Comparison of ENCODE assay signal across 13 cellular contexts in genomic region chr17:50097455-50097854, GRCh38. TPM values are rescaled to one million over a fixed set of nuclear protein-coding genes. Genes with fewer than 3 reads are reported as not detected.
DNase-seq lines count a peak whose midpoint lies in the region; ATAC-seq and TF ChIP-seq lines count a peak whose summit lies in the region.
"Had no signal": no experiment of that assay in that cellular context is flagged by ENCODE, and none has a peak within 500 bp of the region (broad histone marks: within the 10 kb centered on the region; RNA-seq: fewer than 3 reads in every experiment).

No MANE protein-coding gene starts in this region.

- CTCF ChIA-PET in CD8-positive, alpha-beta memory T cell (lab: Charles Lee), result interaction anchor here (1.1 to 2.3 kb wide), 4 partner anchors 10 to 20 kb away, joined by 3 to 10 read pairs (median 6); no protein-coding TSS in a partner anchor

- no peak for DNase-seq in CD8-positive, alpha-beta memory T cell
- no peak for DNase-seq in neural crest cell (ENCODE audit: low read depth, low spot score)
- DNase-seq in activated naive CD4-positive, alpha-beta T cell treated with anti-CD3 and anti-CD28 coated beads, Interleukin-2, amount 50 U/mL, for 72 hours (ENCODE audit: low spot score in 2 of 2), result no peak
- DNase-seq in CD1c-positive myeloid dendritic cell (ENCODE audit: extremely low spot score), result no peak
- DNase-seq: activated CD4-positive, alpha-beta T cell treated with anti-CD3 and anti-CD28 coated beads for 1 hour; activated CD8-positive, alpha-beta memory T cell treated with anti-CD3 and anti-CD28 coated beads, Interleukin-2, amount 50 U/mL, for 48 hours; activated naive CD4-positive, alpha-beta T cell treated with anti-CD3 and anti-CD28 coated beads for 36 hours; effector CD4-positive, alpha-beta T cell; NCI-H1436; SIG-M5 had no signal

- no peaks in the 10 kb centered on the region for H3K9me3 Mint-ChIP-seq in CD8-positive, alpha-beta memory T cell
- H3K9me3 Mint-ChIP-seq in dendritic cell treated with granulocyte-macrophage colony-stimulating factor and Interleukin-4, amounts not matched to agents 40 ng/mL and 50 ng/mL, for 4 days, result no peaks in the 10 kb centered on the region
- no peaks in the 10 kb centered on the region for H3K9me3 Mint-ChIP-seq in neural crest cell
- H3K9me3 Mint-ChIP-seq in activated naive CD4-positive, alpha-beta T cell treated with anti-CD3 and anti-CD28 coated beads, Interleukin-2, amount 50 U/mL, for 72 hours, result no peaks in the 10 kb centered on the region
- H3K9me3 Mint-ChIP-seq: activated naive CD4-positive, alpha-beta T cell treated with anti-CD3 and anti-CD28 coated beads for 36 hours had no signal

- no peak overlapping the region for H3K4me3 ChIP-seq in CD8-positive, alpha-beta memory T cell (ENCODE audit: low read length)

- no peaks in the 10 kb centered on the region for H3K27me3 ChIP-seq in CD8-positive, alpha-beta memory T cell (ENCODE audit: insufficient read depth, low read length, poor library complexity, severe bottlenecking)

- H3K36me3 Mint-ChIP-seq in CD8-positive, alpha-beta memory T cell, result peaks cover 0 to 55% (median 13%) of the 10 kb centered on the region in 3 donors
- H3K36me3 Mint-ChIP-seq in dendritic cell treated with granulocyte-macrophage colony-stimulating factor and Interleukin-4, amounts not matched to agents 40 ng/mL and 50 ng/mL, for 4 days (ENCODE audit: low read depth), result peaks cover 56% of the 10 kb centered on the region
- no peaks in the 10 kb centered on the region for H3K36me3 Mint-ChIP-seq in neural crest cell (ENCODE audit: low read depth)
- peaks cover 0 to 5% of the 10 kb centered on the region in 2 donors for H3K36me3 Mint-ChIP-seq in activated naive CD4-positive, alpha-beta T cell treated with anti-CD3 and anti-CD28 coated beads, Interleukin-2, amount 50 U/mL, for 72 hours

- H3K27ac ChIP-seq in CD8-positive, alpha-beta memory T cell (ENCODE audit: low read depth, low read length), result no peak overlapping the region

- no peak for ATAC-seq in activated naive CD4-positive, alpha-beta T cell treated with anti-CD3 and anti-CD28 coated beads, Interleukin-2, amount 50 U/mL, for 72 hours
- no peak for ATAC-seq in GM19023 (IDR thresholded peaks at IDR 0.05; ENCODE audit: unreplicated experiment)

- no peaks in the 10 kb centered on the region for H3K9me3 ChIP-seq in CD8-positive, alpha-beta memory T cell (ENCODE audit: low read length)

- TF ChIP-seq CTCF in neural crest cell (conservative IDR thresholded peaks at IDR 0.05), result no peak

- H3K4me1 ChIP-seq in CD8-positive, alpha-beta memory T cell (ENCODE audit: insufficient read depth, low read length), result peaks cover 17% of the 10 kb centered on the region

- peaks cover 10% of the 10 kb centered on the region for H3K36me3 ChIP-seq in CD8-positive, alpha-beta memory T cell (ENCODE audit: insufficient read depth, low read length)

- peak overlapping the region in 2 of 8 donors; percentile 19 to 38 for H3K27ac Mint-ChIP-seq in CD8-positive, alpha-beta memory T cell
- peak overlapping the region; percentile 12 for H3K27ac Mint-ChIP-seq in dendritic cell treated with granulocyte-macrophage colony-stimulating factor and Interleukin-4, amounts not matched to agents 40 ng/mL and 50 ng/mL, for 4 days
- no peak overlapping the region for H3K27ac Mint-ChIP-seq in neural crest cell (ENCODE audit: unreplicated experiment)
- no peak overlapping the region for H3K27ac Mint-ChIP-seq in activated naive CD4-positive, alpha-beta T cell treated with anti-CD3 and anti-CD28 coated beads, Interleukin-2, amount 50 U/mL, for 72 hours
- H3K27ac Mint-ChIP-seq: activated naive CD4-positive, alpha-beta T cell treated with anti-CD3 and anti-CD28 coated beads for 36 hours had no signal

- POLR2A ChIA-PET in CD8-positive, alpha-beta memory T cell (lab: Charles Lee), result no interaction called here

- H3K4me3 Mint-ChIP-seq in CD8-positive, alpha-beta memory T cell, result peak overlapping the region in 5 of 7 donors; percentile 11 to 72 (median 63)
- no peak overlapping the region for H3K4me3 Mint-ChIP-seq in dendritic cell treated with granulocyte-macrophage colony-stimulating factor and Interleukin-4, amounts not matched to agents 40 ng/mL and 50 ng/mL, for 4 days
- H3K4me3 Mint-ChIP-seq in neural crest cell, result peak overlapping the region; percentile 80
- H3K4me3 Mint-ChIP-seq: activated naive CD4-positive, alpha-beta T cell treated with anti-CD3 and anti-CD28 coated beads for 36 hours had no signal

- no peaks in the 10 kb centered on the region for H3K27me3 Mint-ChIP-seq in CD8-positive, alpha-beta memory T cell
- peaks cover 5% of the 10 kb centered on the region for H3K27me3 Mint-ChIP-seq in dendritic cell treated with granulocyte-macrophage colony-stimulating factor and Interleukin-4, amounts not matched to agents 40 ng/mL and 50 ng/mL, for 4 days
- no peaks in the 10 kb centered on the region for H3K27me3 Mint-ChIP-seq in neural crest cell (ENCODE audit: low read depth)

- intact Hi-C loops in dendritic cell treated with granulocyte-macrophage colony-stimulating factor and Interleukin-4, amounts not matched to agents 40 ng/mL and 50 ng/mL, for 4 days (cut with micrococcal nuclease), result loop anchor here (10.0 kb wide), 2 partner anchors 57 to 197 kb away; partner anchors contain the start of gene PPP1R9B

- peaks cover 28 to 62% (median 37%) of the 10 kb centered on the region in 3 donors for H3K4me1 Mint-ChIP-seq in CD8-positive, alpha-beta memory T cell
- peaks cover 43% of the 10 kb centered on the region for H3K4me1 Mint-ChIP-seq in dendritic cell treated with granulocyte-macrophage colony-stimulating factor and Interleukin-4, amounts not matched to agents 40 ng/mL and 50 ng/mL, for 4 days (ENCODE audit: low read depth)
- peaks cover 21% of the 10 kb centered on the region for H3K4me1 Mint-ChIP-seq in neural crest cell

RNA-seq across cellular contexts. Expression of gene PDK2, which starts 2.3 kb away (rescaled TPM):
- 10 to 100 TPM; 19.5 to 22.4 TPM for total RNA-seq in CD8-positive, alpha-beta memory T cell
- polyA plus RNA-seq in CD8-positive, alpha-beta memory T cell, result 41.2 TPM
- total RNA-seq in neural crest cell, result 21.6 and 24.6 TPM in 2 replicates
- 10 to 100 TPM; 14.3 to 18.7 TPM for total RNA-seq in activated naive CD4-positive, alpha-beta T cell treated with anti-CD3 and anti-CD28 coated beads, Interleukin-2, amount 50 U/mL, for 72 hours

RNA-seq across cellular contexts. Expression of gene SAMD14, which starts 32.5 kb away (rescaled TPM):
- 1 to 10 TPM in 1 of 2 experiments, under 1 TPM in 1; 0.92 to 1.3 TPM for total RNA-seq in CD8-positive, alpha-beta memory T cell
- not detected for polyA plus RNA-seq in CD8-positive, alpha-beta memory T cell
- total RNA-seq in neural crest cell, result 26.1 and 28.7 TPM in 2 replicates
- 1 to 10 TPM; 1.3 to 4.4 TPM for total RNA-seq in activated naive CD4-positive, alpha-beta T cell treated with anti-CD3 and anti-CD28 coated beads, Interleukin-2, amount 50 U/mL, for 72 hours
- total RNA-seq: NCI-H460 had no signal

RNA-seq across cellular contexts. Expression of gene ITGA3, which starts 41.5 kb away (rescaled TPM):
- total RNA-seq in CD8-positive, alpha-beta memory T cell, result 10 to 100 TPM; 11.8 to 12.5 TPM
- polyA plus RNA-seq in CD8-positive, alpha-beta memory T cell, result 2.7 TPM
- total RNA-seq in neural crest cell, result 4.5 and 4.8 TPM in 2 replicates
- 10 to 100 TPM in 1 of 2 donors, 1 to 10 TPM in 1; 7.4 to 40.7 TPM for total RNA-seq in activated naive CD4-positive, alpha-beta T cell treated with anti-CD3 and anti-CD28 coated beads, Interleukin-2, amount 50 U/mL, for 72 hours

RNA-seq across cellular contexts. Expression of gene PPP1R9B, which starts 53.0 kb away (rescaled TPM):
- 10 to 100 TPM; 86.9 to 89.0 TPM for total RNA-seq in CD8-positive, alpha-beta memory T cell
- 1.7 TPM for polyA plus RNA-seq in CD8-positive, alpha-beta memory T cell
- total RNA-seq in neural crest cell, result 67.1 and 68.8 TPM in 2 replicates
- total RNA-seq in activated naive CD4-positive, alpha-beta T cell treated with anti-CD3 and anti-CD28 coated beads, Interleukin-2, amount 50 U/mL, for 72 hours, result 100 to 1,000 TPM in 1 of 2 donors, 10 to 100 TPM in 1; 74.4 to 112 TPM
